ENCODE assay signal across 10 cellular contexts in the genomic region with DNA sequence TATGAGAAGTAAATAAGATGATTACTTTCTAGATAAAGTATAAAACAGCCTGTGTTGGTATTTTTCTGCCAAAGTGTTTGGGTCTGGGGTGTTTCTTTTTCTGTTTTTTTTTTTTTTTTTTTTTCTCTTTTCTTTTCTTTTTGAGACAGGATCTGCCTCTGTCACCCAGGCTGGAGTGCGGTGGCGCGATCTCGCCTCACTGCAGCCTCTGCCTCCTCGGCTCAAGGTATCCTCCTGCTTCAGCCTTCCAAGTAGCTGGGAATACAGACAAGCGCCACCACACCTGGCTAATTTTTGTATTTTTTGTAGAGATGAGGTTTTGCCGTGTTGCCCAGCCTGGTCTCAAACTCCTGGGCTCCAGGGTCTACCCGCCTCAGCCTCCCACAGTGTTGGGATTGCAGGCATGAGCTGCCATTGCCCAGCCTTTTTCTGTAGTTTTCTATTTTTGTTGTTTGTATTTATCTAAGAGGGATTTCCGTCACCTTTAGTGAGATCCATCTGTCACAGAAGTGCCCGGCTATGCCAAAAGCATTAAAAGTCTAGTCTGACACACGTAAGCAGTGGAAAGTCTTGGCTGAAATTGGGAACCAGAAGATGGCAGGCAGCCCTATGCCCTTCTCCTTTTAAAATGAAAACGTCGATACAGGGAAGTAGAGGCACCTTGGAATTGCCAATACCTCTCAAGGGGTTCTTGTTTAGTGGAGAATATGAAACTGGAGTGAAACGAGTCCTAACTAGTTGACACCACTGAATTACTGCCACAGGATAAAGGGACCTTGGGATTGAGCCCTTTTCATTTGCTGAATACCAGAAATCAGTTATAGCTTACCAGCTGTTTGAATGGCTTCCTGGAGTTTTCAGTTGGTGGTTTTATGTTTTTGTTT. TPM values are rescaled to one million over a fixed set of nuclear protein-coding genes. Genes with fewer than 3 reads are reported as not detected.
DNase-seq lines count a peak whose midpoint lies in the region; TF ChIP-seq lines count a peak whose summit lies in the region.
"Had no signal": no experiment of that assay in that cellular context is flagged by ENCODE, and none has a peak within 500 bp of the region (broad histone marks: within the 10 kb centered on the region; RNA-seq: fewer than 3 reads in every experiment).

No MANE protein-coding gene starts in this region.

- H3K23ac ChIP-seq in trophoblast cell (ENCODE audit: low read length), result no peak overlapping the region

- peaks cover 49% of the 10 kb centered on the region for H3K4me1 ChIP-seq in HUES6 (ENCODE audit: control insufficient read depth, insufficient read depth, low read length)
- H3K4me1 ChIP-seq in ascending aorta, result peaks cover 0 to 17% of the 10 kb centered on the region in 2 donors
- peaks cover 2% of the 10 kb centered on the region in 2 experiments for H3K4me1 ChIP-seq in trophoblast cell (ENCODE audit: control insufficient read depth in 1 of 2, insufficient read depth in 2 of 2, low read length in 2 of 2)

- H3K79me2 ChIP-seq in trophoblast cell (ENCODE audit: control insufficient read depth, insufficient read depth, low read length, poor library complexity), result peaks cover 11% of the 10 kb centered on the region

- H3K27ac ChIP-seq in HUES6 (ENCODE audit: low read depth, low read length) (peak overlapping the region; percentile 35; the same call in 1 of the 2 replicates), ascending aorta (peak overlapping the region; percentile 8 to 46), trophoblast cell (ENCODE audit: low read depth, low read length) (no peak overlapping the region)

- no peak overlapping the region for H2AK5ac ChIP-seq in trophoblast cell (ENCODE audit: low read length)

- peaks cover 71% of the 10 kb centered on the region for H3K4me1 Mint-ChIP-seq in T-helper 2 cell treated with Interferon-gamma antibody and Interleukin-4, amounts not matched to agents 5 μg/mL and 100 μg/mL, for 36 hours (ENCODE audit: low read depth)

- no peak overlapping the region for H2BK12ac ChIP-seq in trophoblast cell (ENCODE audit: low read length)

- H3K14ac ChIP-seq in trophoblast cell (ENCODE audit: low read length), result no peak overlapping the region

- WGBS in trophoblast cell (ENCODE audit: extremely low coverage, insufficient coverage, insufficient read length), result no CpG with 5 or more reads among the region's 14 CpGs

- peak overlapping the region; percentile 23 for H3K18ac ChIP-seq in trophoblast cell (ENCODE audit: low read length)

- H3K9me3 ChIP-seq in HUES6 (ENCODE audit: control insufficient read depth, insufficient read depth, low read depth, low read length), result no peaks in the 10 kb centered on the region
- H3K9me3 ChIP-seq in ascending aorta, result no peaks in the 10 kb centered on the region
- H3K9me3 ChIP-seq in trophoblast cell (ENCODE audit: insufficient read depth, low read depth, low read length), result no peaks in the 10 kb centered on the region

- no peak overlapping the region for H4K8ac ChIP-seq in trophoblast cell (ENCODE audit: low read depth, low read length)

- peak overlapping the region; percentile 89 for H3K4ac ChIP-seq in trophoblast cell (ENCODE audit: low read depth, low read length)

- H4K91ac ChIP-seq in trophoblast cell (ENCODE audit: low read depth, low read length), result no peak overlapping the region

- H3K27ac Mint-ChIP-seq in T-helper 2 cell treated with Interferon-gamma antibody and Interleukin-4, amounts not matched to agents 5 μg/mL and 100 μg/mL, for 36 hours, result peak overlapping the region; percentile 93

- no peaks in the 10 kb centered on the region for H3K9me3 Mint-ChIP-seq in T-helper 2 cell treated with Interferon-gamma antibody and Interleukin-4, amounts not matched to agents 5 μg/mL and 100 μg/mL, for 36 hours

- H3K27me3 ChIP-seq in HUES6 (ENCODE audit: control insufficient read depth, insufficient read depth, low read length) (no peaks in the 10 kb centered on the region), ascending aorta (no peaks in the 10 kb centered on the region), trophoblast cell (ENCODE audit: insufficient read depth, low read length) (no peaks in the 10 kb centered on the region)

- H3K4me3 ChIP-seq in HUES6 (ENCODE audit: low read depth, low read length), result no peak overlapping the region
- no peak overlapping the region for H3K4me3 ChIP-seq in ascending aorta
- no peak overlapping the region for H3K4me3 ChIP-seq in trophoblast cell (ENCODE audit: low read depth, low read length)
- H3K4me3 ChIP-seq: smooth muscle cell had no signal

- no peak for TF ChIP-seq CTCF in ascending aorta (IDR thresholded peaks at IDR 0.05)

- H4K12ac ChIP-seq in trophoblast cell (ENCODE audit: low read depth, low read length), result peak overlapping the region; percentile 7

- H2BK5ac ChIP-seq in trophoblast cell (ENCODE audit: low read depth, low read length, poor library complexity), result no peak overlapping the region

- no peaks in the 10 kb centered on the region for H3K27me3 Mint-ChIP-seq in T-helper 2 cell treated with Interferon-gamma antibody and Interleukin-4, amounts not matched to agents 5 μg/mL and 100 μg/mL, for 36 hours (ENCODE audit: low read depth)

- no peak overlapping the region for H3K9ac ChIP-seq in HUES6 (ENCODE audit: low read length)
- no peak overlapping the region for H3K9ac ChIP-seq in trophoblast cell (ENCODE audit: low read length)

- DNase-seq in T-helper 2 cell treated with Interferon-gamma antibody and Interleukin-4, amounts not matched to agents 5 μg/mL and 100 μg/mL, for 36 hours (ENCODE audit: low spot score), result no peak
- DNase-seq in T-helper 2 cell (no peak), ascending aorta (ENCODE audit: low spot score in 2 of 2) (no peak), trophoblast cell (no peak), NCI-H2107 (lab: John Stamatoyannopoulos, UW) (no peak), SKM-1 treated with dmso at 0.1 percent for 144 hours (lab: John Stamatoyannopoulos, UW; ENCODE audit: unreplicated experiment) (no peak), NCI-H187 (lab: John Stamatoyannopoulos, UW) (no peak)
- DNase-seq: NCI-H2081 treated with DMSO at 0.1 percent for 48 hours had no signal

- H3K4me3 Mint-ChIP-seq in T-helper 2 cell treated with Interferon-gamma antibody and Interleukin-4, amounts not matched to agents 5 μg/mL and 100 μg/mL, for 36 hours, result peak overlapping the region; percentile 76

- no peak overlapping the region for H3K4me2 ChIP-seq in trophoblast cell (ENCODE audit: low read length)
- H3K4me2 ChIP-seq: smooth muscle cell had no signal

- no peak overlapping the region for H2BK120ac ChIP-seq in trophoblast cell (ENCODE audit: insufficient read depth, low read length, poor library complexity)

- no peak overlapping the region for H2AFZ ChIP-seq in trophoblast cell (ENCODE audit: insufficient read depth, low read length, poor library complexity)

- H3K36me3 Mint-ChIP-seq in T-helper 2 cell treated with Interferon-gamma antibody and Interleukin-4, amounts not matched to agents 5 μg/mL and 100 μg/mL, for 36 hours (ENCODE audit: low read depth), result peaks cover 65% of the 10 kb centered on the region

- intact Hi-C loops in ascending aorta (cut with DNase I), result no loop called here

- no peaks in the 10 kb centered on the region for H3K79me1 ChIP-seq in trophoblast cell (ENCODE audit: low read length)

- peaks cover 63% of the 10 kb centered on the region for H3K36me3 ChIP-seq in HUES6 (ENCODE audit: control insufficient read depth, insufficient read depth, low read length)
- peaks cover 22 to 35% of the 10 kb centered on the region in 2 donors for H3K36me3 ChIP-seq in ascending aorta
- peaks cover 14 to 20% of the 10 kb centered on the region in 2 experiments for H3K36me3 ChIP-seq in trophoblast cell (ENCODE audit: control insufficient read depth in 1 of 2, insufficient read depth in 2 of 2, low read length in 2 of 2)

RNA-seq across cellular contexts. Expression of a gene that starts 14.0 kb away (rescaled TPM):
- total RNA-seq in ascending aorta, result 25.7 TPM
- 187 and 206 TPM in 2 replicates for polyA plus RNA-seq in trophoblast cell (2013)
